ENCODE assay signal across 10 cellular contexts in the genomic region with DNA sequence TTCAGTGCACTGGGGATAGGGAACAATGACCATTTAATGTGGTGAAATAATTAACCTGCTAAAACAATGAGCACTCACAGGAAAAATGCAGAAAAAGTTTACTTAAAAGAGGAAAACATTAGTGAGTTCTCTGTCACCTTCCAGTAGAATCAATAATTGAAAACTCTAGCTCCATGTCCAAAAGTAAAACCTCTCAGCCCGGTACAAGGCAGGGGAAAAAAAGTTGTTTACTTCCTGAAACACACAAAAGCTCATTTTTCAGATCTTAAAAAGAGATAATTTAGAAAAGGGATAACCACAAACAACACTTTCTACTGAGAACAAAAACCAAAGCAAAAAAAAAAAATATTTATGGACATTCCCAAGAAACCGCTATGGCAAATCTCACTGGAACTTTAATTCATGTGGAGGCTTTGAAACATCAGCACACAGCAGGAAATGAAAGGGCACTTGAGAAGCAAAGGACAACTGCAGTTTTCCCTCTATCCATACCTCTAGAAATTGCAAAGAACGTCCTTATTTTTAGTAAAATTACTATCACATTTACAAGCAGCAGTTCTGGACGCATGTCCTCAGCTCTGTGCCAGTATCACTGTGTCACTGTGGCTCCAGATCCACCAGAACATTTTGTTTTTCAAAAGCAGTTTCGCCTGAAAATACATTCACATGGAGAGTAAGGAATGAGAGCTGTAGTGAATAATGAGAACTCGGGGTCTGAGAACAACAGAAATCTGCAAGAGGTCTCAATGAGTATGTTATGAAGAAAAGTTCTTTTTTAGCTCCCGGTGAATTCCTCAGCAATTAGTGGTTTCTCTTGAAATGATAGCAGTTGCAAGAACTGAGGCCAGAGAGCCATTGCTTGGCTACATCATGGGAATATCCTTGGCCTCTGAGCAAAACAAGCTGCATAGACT. TPM values are rescaled to one million over a fixed set of nuclear protein-coding genes. Genes with fewer than 3 reads are reported as not detected.
A peak's percentile ranks its signal among the peaks of the same experiment; 100 is the strongest.
DNase-seq lines count a peak whose midpoint lies in the region; ATAC-seq lines count a peak whose summit lies in the region.
"Had no signal": no experiment of that assay in that cellular context is flagged by ENCODE, and none has a peak within 500 bp of the region (broad histone marks: within the 10 kb centered on the region; RNA-seq: fewer than 3 reads in every experiment).

No MANE protein-coding gene starts in this region.

- peak overlapping the region; percentile 59 for H3K4me3 ChIP-seq in GM23248

- no peaks in the 10 kb centered on the region for H3K9me2 ChIP-seq in GM23248 (ENCODE audit: insufficient read depth)

- peaks cover 32% of the 10 kb centered on the region for H3F3A ChIP-seq in GM23248 (ENCODE audit: insufficient read depth)

- H3K9me3 Mint-ChIP-seq in activated T-cell treated with anti-CD3 and anti-CD28 coated beads, Interleukin-2, amount 50 U/mL, for 4 hours, result no peaks in the 10 kb centered on the region
- H3K9me3 Mint-ChIP-seq: central memory CD8-positive, alpha-beta T cell; naive thymus-derived CD8-positive, alpha-beta T cell had no signal

- H3K9me3 ChIP-seq in GM23248 (ENCODE audit: low read depth), result no peaks in the 10 kb centered on the region

- no peaks in the 10 kb centered on the region for H3K36me3 Mint-ChIP-seq in activated T-cell treated with anti-CD3 and anti-CD28 coated beads, Interleukin-2, amount 50 U/mL, for 4 hours (ENCODE audit: insufficient read depth)
- H3K36me3 Mint-ChIP-seq: naive thymus-derived CD8-positive, alpha-beta T cell had no signal

- ATAC-seq in left ventricle myocardium superior, result peak; percentile 65
- ATAC-seq in sciatic nerve, result peak; percentile 84
- ATAC-seq in GM19035 (IDR thresholded peaks at IDR 0.05; ENCODE audit: unreplicated experiment), result no peak
- ATAC-seq in activated T-cell treated with anti-CD3 and anti-CD28 coated beads, Interleukin-2, amount 50 U/mL, for 4 hours, result no peak

- 2 to 3% methylated on average over 7 of the region's 7 CpGs for WGBS in GM23248 (ENCODE audit: low coverage in 1 of 2, low lambda C conversion rate in 2 of 2, missing lambda C conversion rate in 2 of 2), 2 experiments

- in situ Hi-C loops in GM23248 (cut with MboI), result no loop called here

- no peaks in the 10 kb centered on the region for H3K27me3 Mint-ChIP-seq in activated T-cell treated with anti-CD3 and anti-CD28 coated beads, Interleukin-2, amount 50 U/mL, for 4 hours (ENCODE audit: low read depth)
- H3K27me3 Mint-ChIP-seq: central memory CD8-positive, alpha-beta T cell; naive thymus-derived CD8-positive, alpha-beta T cell had no signal

- peak overlapping the region; percentile 91 for H3K27ac ChIP-seq in GM23248

- no peaks in the 10 kb centered on the region for H3K36me3 ChIP-seq in GM23248 (ENCODE audit: low read depth)

- H3K27me3 ChIP-seq in GM23248 (replicated peaks; ENCODE audit: insufficient read depth), result no peaks in the 10 kb centered on the region

- H3K9ac ChIP-seq in GM23248, result peak overlapping the region; percentile 74

- peak overlapping the region; percentile 91 for H2AFZ ChIP-seq in GM23248

- H3K4me3 Mint-ChIP-seq in activated T-cell treated with anti-CD3 and anti-CD28 coated beads, Interleukin-2, amount 50 U/mL, for 4 hours, result no peak overlapping the region
- H3K4me3 Mint-ChIP-seq: central memory CD8-positive, alpha-beta T cell had no signal

- peaks cover 25% of the 10 kb centered on the region for H3K4me1 ChIP-seq in GM23248 (ENCODE audit: insufficient read depth)

- intact Hi-C loops in left ventricle myocardium superior (cut with micrococcal nuclease), result no loop called here
- intact Hi-C loops in sciatic nerve (cut with DNase I), result no loop called here

- no peaks in the 10 kb centered on the region for H3K79me2 ChIP-seq in GM23248 (ENCODE audit: insufficient read depth)

- H4K20me1 ChIP-seq in GM23248 (ENCODE audit: insufficient read depth), result no peaks in the 10 kb centered on the region

- H3K4me1 Mint-ChIP-seq in activated T-cell treated with anti-CD3 and anti-CD28 coated beads, Interleukin-2, amount 50 U/mL, for 4 hours (ENCODE audit: low read depth), result peaks cover 18% of the 10 kb centered on the region
- H3K4me1 Mint-ChIP-seq: central memory CD8-positive, alpha-beta T cell had no signal

- DNase-seq in GM23248, result peak; percentile 75
- peak; percentile 13 for DNase-seq in amniotic stem cell (lab: John Stamatoyannopoulos, UW)
- no peak for DNase-seq in left ventricle myocardium superior
- DNase-seq in sciatic nerve (ENCODE audit: low spot score), result no peak
- no peak for DNase-seq in activated T-cell treated with anti-CD3 and anti-CD28 coated beads, Interleukin-2, amount 50 U/mL, for 4 hours
- no peak for DNase-seq in COLO829 (ENCODE audit: low spot score)
- no peak for DNase-seq in DMS 273 (lab: John Stamatoyannopoulos, UW; ENCODE audit: unreplicated experiment)
- DNase-seq: naive thymus-derived CD8-positive, alpha-beta T cell had no signal

- H3K4me2 ChIP-seq in GM23248 (ENCODE audit: unreplicated experiment), result peak overlapping the region; percentile 86

RNA-seq across cellular contexts. Expression of a gene that starts 44.7 kb away (rescaled TPM):
- total RNA-seq in GM23248 (2014; rRNA removed; shearing (Covaris generic)), result 0.43 and 0.89 TPM in 2 replicates
- 0.29 and 0.40 TPM in 2 replicates for polyA plus RNA-seq in GM23248 (2016; fragmentation: Nextera tagmentation; extraction: Ambion mirVana)
- total RNA-seq in left ventricle myocardium superior, result 0.25 TPM
- 2.5 TPM for total RNA-seq in sciatic nerve
- total RNA-seq in activated T-cell treated with anti-CD3 and anti-CD28 coated beads, Interleukin-2, amount 50 U/mL, for 4 hours, result under 1 TPM in 1 of 3 donors, not detected in 2; 0.26 TPM
- total RNA-seq: naive thymus-derived CD8-positive, alpha-beta T cell had no signal
- polyA plus RNA-seq: naive thymus-derived CD8-positive, alpha-beta T cell had no signal

RNA-seq across cellular contexts. Expression of a gene that starts 58.1 kb away (rescaled TPM):
- total RNA-seq in GM23248 (2014; rRNA removed; shearing (Covaris generic)), result 23.6 and 31.0 TPM in 2 replicates
- polyA plus RNA-seq in GM23248 (2016; fragmentation: Nextera tagmentation; extraction: Ambion mirVana), result 13.1 and 13.7 TPM in 2 replicates
- 7.2 TPM for total RNA-seq in left ventricle myocardium superior
- total RNA-seq in sciatic nerve, result 32.6 TPM
- total RNA-seq in activated T-cell treated with anti-CD3 and anti-CD28 coated beads, Interleukin-2, amount 50 U/mL, for 4 hours, result 100 to 1,000 TPM; 107 to 166 (median 129) TPM

Comparison
In these comparisons a context has a peak if more than half of its experiments do, and no peak if none do; other contexts are left out.
1. DNase-seq: peak in GM23248 (single experiment) and amniotic stem cell (single experiment); none in left ventricle myocardium superior (single experiment), sciatic nerve (single experiment), activated T-cell treated with anti-CD3 and anti-CD28 coated beads, Interleukin-2, amount 50 U/mL, for 4 hours (single experiment), COLO829 (single experiment) and DMS 273 (single experiment).
2. ATAC-seq: peak in left ventricle myocardium superior (single experiment) and sciatic nerve (single experiment); none in GM19035 (single experiment) and activated T-cell treated with anti-CD3 and anti-CD28 coated beads, Interleukin-2, amount 50 U/mL, for 4 hours (0 of 2).